In genomic region chr3:103968751-103969150, GRCh38 we compare ENCODE assay signal across 12 cellular contexts.
DNase-seq lines count a peak whose midpoint lies in the region; ATAC-seq and TF ChIP-seq lines count a peak whose summit lies in the region.
"Had no signal": no experiment of that assay in that cellular context is flagged by ENCODE, and none has a peak within 500 bp of the region (broad histone marks: within the 10 kb centered on the region; RNA-seq: fewer than 3 reads in every experiment).

No MANE protein-coding gene starts in this region.

- H3K27ac ChIP-seq in RWPE2 (ENCODE audit: poor library complexity, severe bottlenecking) = no peak overlapping the region

- peak; percentile 89 for ATAC-seq in GM19023 (IDR thresholded peaks at IDR 0.05; ENCODE audit: unreplicated experiment)
- peak; percentile 75 for ATAC-seq in GM21529 (IDR thresholded peaks at IDR 0.05; ENCODE audit: unreplicated experiment)
- ATAC-seq in HG03095 (IDR thresholded peaks at IDR 0.05; ENCODE audit: unreplicated experiment) = peak; percentile 85
- 0 out of 3 replicates have a peak, but pooled peaks have one; percentile 23 for ATAC-seq in RWPE2 (ENCODE audit: low read depth)

- H3K9me3 ChIP-seq in RWPE2 (ENCODE audit: severe bottlenecking) = no peaks in the 10 kb centered on the region

- no peaks in the 10 kb centered on the region for H3K27me3 ChIP-seq in RWPE2 (ENCODE audit: insufficient read depth, poor library complexity, severe bottlenecking)

- no peak for TF ChIP-seq CTCF in RWPE2 (IDR thresholded peaks at IDR 0.05; ENCODE audit: poor library complexity, severe bottlenecking)

- H3K4me1 ChIP-seq in RWPE2 (ENCODE audit: insufficient read depth, poor library complexity, severe bottlenecking) = no peaks in the 10 kb centered on the region

- no peak overlapping the region for H3K4me3 ChIP-seq in RWPE2 (ENCODE audit: severe bottlenecking)

- H3K36me3 ChIP-seq in RWPE2 (ENCODE audit: low read depth) = no peaks in the 10 kb centered on the region

- DNase-seq in RWPE2 (ENCODE audit: low spot score) = no peak
- no peak for DNase-seq in AML-193 (lab: John Stamatoyannopoulos, UW)
- no peak for DNase-seq in MV-4-11 (lab: John Stamatoyannopoulos, UW)
- DNase-seq in stimulated activated naive CD4-positive, alpha-beta T cell (lab: John Stamatoyannopoulos, UW) = no peak
- DNase-seq: activated CD4-positive, alpha-beta T cell treated with anti-CD3 and anti-CD28 coated beads, Interleukin-2, amount 50 U/mL, for 1 hour; activated naive CD8-positive, alpha-beta T cell treated with anti-CD3 and anti-CD28 coated beads for 36 hours; COR-L47; NCI-H2107; SHP77 treated with DMSO at 0.1 percent for 48 hours had no signal

Comparison
In these comparisons a context has a peak if more than half of its experiments do, and no peak if none do; other contexts are left out.
1. ATAC-seq: peak in every context shown above with its lines; median percentile 89 in GM19023; 85 in HG03095; 75 in GM21529; 23 in RWPE2.